Comparison of ENCODE assay signal across 23 cellular contexts in genomic region chr12:126974779-126975178, GRCh38.
DNase-seq lines count a peak whose midpoint lies in the region; ATAC-seq and TF ChIP-seq lines count a peak whose summit lies in the region.
"Had no signal": no experiment of that assay in that cellular context is flagged by ENCODE, and none has a peak within 500 bp of the region (broad histone marks: within the 10 kb centered on the region; RNA-seq: fewer than 3 reads in every experiment).

No MANE protein-coding gene starts in this region.

- no peak overlapping the region for H3K23ac ChIP-seq in mesendoderm (ENCODE audit: low read length)

- ATAC-seq in HG03457 (IDR thresholded peaks at IDR 0.05; ENCODE audit: unreplicated experiment) (no peak), HG02798 (IDR thresholded peaks at IDR 0.05; ENCODE audit: poor library complexity, unreplicated experiment) (no peak)
- ATAC-seq: activated CD4-positive, CD25-positive, alpha-beta regulatory T cell treated with anti-CD3 and anti-CD28 coated beads, Interleukin-2, amount 50 U/mL, for 24 hours; activated CD8-positive, alpha-beta T cell treated with anti-CD3 and anti-CD28 coated beads for 36 hours; SK-N-SH treated with all-trans-retinoic acid at 6 μM for 48 hours; stimulated activated memory B cell treated with anti-CD40 and anti-IgM and Interleukin-4, amounts not matched to agents 10 μg/mL and 1 μg/mL and 100 μg/mL, for 72 hours had no signal

- H3K4me2 ChIP-seq in mesendoderm (ENCODE audit: low read length), result no peak overlapping the region

- in situ Hi-C loops in KBM-7 (cut with MboI; ENCODE audit: low pct_unique_long_range_greater_than_20kb, low sequenced_read_pairs), result no loop called here

- DNase-seq in Daoy (ENCODE audit: low read depth), result peak; percentile 44
- DNase-seq in KBM-7, result peak; percentile 1
- DNase-seq in WERI-Rb-1, result peak; percentile 28
- peak; percentile 70 for DNase-seq in mesendoderm
- no peak for DNase-seq in SHP77 (lab: John Stamatoyannopoulos, UW)
- DNase-seq: activated CD8-positive, alpha-beta T cell treated with anti-CD3 and anti-CD28 coated beads for 36 hours; activated naive CD4-positive, alpha-beta T cell; amniotic stem cell; cortex of kidney; DMS79 treated with DMSO at 0.1 percent for 48 hours; midbrain; MV-4-11; NCI-H187 treated with DMSO at 0.1 percent for 48 hours; NCI-H2227 treated with DMSO at 0.1 percent for 48 hours; nephron progenitor cell; Peyer's patch; stimulated activated CD4-positive, alpha-beta T cell treated with anti-CD3 and anti-CD28 coated beads, Interleukin-1b, Interleukin-23, amount 100 ng/mL, for 48 hours; T-helper 9 cell had no signal

- H3K79me1 ChIP-seq in mesendoderm (ENCODE audit: low read length), result no peaks in the 10 kb centered on the region

- H3K9ac ChIP-seq in mesendoderm (ENCODE audit: low read length), result no peak overlapping the region

- H2BK120ac ChIP-seq in mesendoderm (ENCODE audit: low read depth, low read length), result no peak overlapping the region

- H3K79me2 ChIP-seq in mesendoderm (ENCODE audit: control insufficient read depth, insufficient read depth, low read length), result no peaks in the 10 kb centered on the region

- H3K4me3 ChIP-seq in WERI-Rb-1 (ENCODE audit: low read depth, low read length) (no peak overlapping the region), mesendoderm (ENCODE audit: low read length) (no peak overlapping the region)
- H3K4me3 ChIP-seq: Peyer's patch had no signal

- no peak overlapping the region for H2BK15ac ChIP-seq in mesendoderm (replicated peaks; ENCODE audit: low read depth)

- no peak overlapping the region for H2BK5ac ChIP-seq in mesendoderm (ENCODE audit: low read length)

- H3K27ac ChIP-seq in WERI-Rb-1, result no peak overlapping the region
- H3K27ac ChIP-seq in mesendoderm (ENCODE audit: low read depth, low read length), result no peak overlapping the region
- H3K27ac ChIP-seq: Peyer's patch had no signal

- no peak overlapping the region for H2AK5ac ChIP-seq in mesendoderm (ENCODE audit: low read length)

- peak; percentile 47 for TF ChIP-seq CTCF in WERI-Rb-1 (IDR thresholded peaks at IDR 0.05; ENCODE audit: low read depth, low read length)

- H3K36me3 ChIP-seq in WERI-Rb-1 (no peaks in the 10 kb centered on the region), mesendoderm (ENCODE audit: control insufficient read depth, insufficient read depth, low read length) (no peaks in the 10 kb centered on the region)
- H3K36me3 ChIP-seq: Peyer's patch had no signal

- no peak overlapping the region for H4K5ac ChIP-seq in mesendoderm (ENCODE audit: low read length)

- H3K9me3 ChIP-seq in WERI-Rb-1 (ENCODE audit: severe bottlenecking), result no peaks in the 10 kb centered on the region
- H3K9me3 ChIP-seq: Peyer's patch had no signal

- no peak overlapping the region for H3K4ac ChIP-seq in mesendoderm (ENCODE audit: low read depth, low read length)

- no peaks in the 10 kb centered on the region for H3K4me1 ChIP-seq in mesendoderm (ENCODE audit: control insufficient read depth, low read depth, low read length)
- H3K4me1 ChIP-seq: Peyer's patch had no signal

- H3K56ac ChIP-seq in mesendoderm (ENCODE audit: low read length), result no peak overlapping the region

- H3K18ac ChIP-seq in mesendoderm (ENCODE audit: low read length), result no peak overlapping the region

- H3K27me3 ChIP-seq in WERI-Rb-1 (ENCODE audit: insufficient read depth, low read depth, severe bottlenecking) (no peaks in the 10 kb centered on the region), mesendoderm (ENCODE audit: insufficient read depth, low read length, poor library complexity) (no peaks in the 10 kb centered on the region)
- H3K27me3 ChIP-seq: Peyer's patch had no signal

- no peak overlapping the region for H4K8ac ChIP-seq in mesendoderm (ENCODE audit: low read depth, low read length)

- WGBS in mesendoderm (ENCODE audit: extremely low coverage, insufficient coverage, low lambda C conversion rate), result no CpG with 5 or more reads among the region's 3 CpGs

Comparison
In these comparisons a context has a peak if more than half of its experiments do, and no peak if none do; other contexts are left out.
1. DNase-seq: peak in Daoy (single experiment), KBM-7 (single experiment), WERI-Rb-1 (single experiment) and mesendoderm (single experiment); none in SHP77 (0 of 2).